19 cellular contexts compared by ENCODE assay signal in genomic region chr5:111859031-111859430, GRCh38.
DNase-seq lines count a peak whose midpoint lies in the region; ATAC-seq and TF ChIP-seq lines count a peak whose summit lies in the region.
"Had no signal": no experiment of that assay in that cellular context is flagged by ENCODE, and none has a peak within 500 bp of the region (broad histone marks: within the 10 kb centered on the region; RNA-seq: fewer than 3 reads in every experiment).

No MANE protein-coding gene starts in this region.

- DNase-seq in NCI-H2227 (lab: John Stamatoyannopoulos, UW; ENCODE audit: unreplicated experiment) (peak; percentile 61), fibroblast of lung (ENCODE audit: low read depth in 2 of 2) (peak; percentile 71 to 87), left lung (no peak), NOMO-1 treated with dmso at 0.1 percent for 144 hours (lab: John Stamatoyannopoulos, UW; ENCODE audit: unreplicated experiment) (no peak), amygdala (lab: John Stamatoyannopoulos, UW) (no peak)
- DNase-seq in activated CD8-positive, alpha-beta memory T cell treated with anti-CD3 and anti-CD28 coated beads for 24 hours: no peak
- DNase-seq: activated CD4-positive, alpha-beta T cell treated with anti-CD3 and anti-CD28 coated beads for 4 hours; CD4-positive, CD25-positive, alpha-beta regulatory T cell; colonic mucosa; GOT3; naive B cell; NCI-H1417; posterior cingulate gyrus; stimulated activated CD4-positive, alpha-beta T cell treated with anti-CD3 and anti-CD28 coated beads, Interleukin-15, amount 100 ng/mL, for 24 hours; transverse colon had no signal

- H3K4me1 ChIP-seq in ACC112 (ENCODE audit: control insufficient read depth, insufficient read depth, low read length, unreplicated experiment) (peaks cover 27% of the 10 kb centered on the region), fibroblast of lung (ENCODE audit: control insufficient read depth, extremely low read depth, insufficient read depth, low read length) (peaks cover 2% of the 10 kb centered on the region), left lung (peaks cover 0 to 10% of the 10 kb centered on the region in 2 donors)
- H3K4me1 ChIP-seq: A549, colonic mucosa, transverse colon had no signal

- no peak overlapping the region for H3K9ac ChIP-seq in fibroblast of lung (ENCODE audit: insufficient read depth, low read length)

- intact Hi-C loops in left lung (cut with DNase I): no loop called here

- H3K27ac ChIP-seq in ACC112 (ENCODE audit: low read depth, low read length) (peak overlapping the region; percentile 64), fibroblast of lung (ENCODE audit: insufficient read depth, low read length) (no peak overlapping the region), left lung (no peak overlapping the region)
- H3K27ac ChIP-seq: A549, colonic mucosa, transverse colon had no signal

- H4K20me1 ChIP-seq in fibroblast of lung (ENCODE audit: control insufficient read depth, extremely low read depth, insufficient read depth, low read length): no peaks in the 10 kb centered on the region

- H3K79me2 ChIP-seq in ACC112 (ENCODE audit: control insufficient read depth, insufficient read depth, low read length, unreplicated experiment) (no peaks in the 10 kb centered on the region), fibroblast of lung (ENCODE audit: control insufficient read depth, insufficient read depth, low read length) (no peaks in the 10 kb centered on the region)

- H2AFZ ChIP-seq in ACC112 (ENCODE audit: low read length, unreplicated experiment): no peak overlapping the region
- H2AFZ ChIP-seq in fibroblast of lung (ENCODE audit: low read length): no peak overlapping the region

- no peak for TF ChIP-seq CTCF in fibroblast of lung (conservative IDR thresholded peaks at IDR 0.05 in 1 of 2, IDR thresholded peaks at IDR 0.05 in 1 of 2; ENCODE audit: low read depth in 1 of 2, low read length in 2 of 2)
- TF ChIP-seq CTCF in left lung (IDR thresholded peaks at IDR 0.05): no peak

- H3K4me2 ChIP-seq in fibroblast of lung (ENCODE audit: extremely low read depth, insufficient read depth, low read length): no peak overlapping the region
- H3K4me2 ChIP-seq: A549 had no signal

- H3K4me3 ChIP-seq in ACC112 (ENCODE audit: low read depth, low read length) (no peak overlapping the region), fibroblast of lung (replicated peaks in 1 of 4; ENCODE audit: control extremely low read depth in 1 of 4, insufficient read depth in 1 of 4, low read depth in 3 of 4, low read length in 4 of 4) (no peak overlapping the region), left lung (no peak overlapping the region)
- H3K4me3 ChIP-seq: A549, colonic mucosa, transverse colon had no signal

- H3K27me3 ChIP-seq in ACC112 (ENCODE audit: insufficient read depth, low read length) (no peaks in the 10 kb centered on the region), fibroblast of lung (ENCODE audit: control insufficient read depth, insufficient read depth, low read length) (no peaks in the 10 kb centered on the region), left lung (no peaks in the 10 kb centered on the region)
- H3K27me3 ChIP-seq: colonic mucosa, transverse colon had no signal

- ATAC-seq in left lung: peak; percentile 61
- ATAC-seq in GM19351 (IDR thresholded peaks at IDR 0.05; ENCODE audit: unreplicated experiment): no peak
- ATAC-seq: A549; stimulated activated memory B cell treated with anti-CD40 and anti-IgM and Interleukin-4, amounts not matched to agents 10 μg/mL and 1 μg/mL and 100 μg/mL, for 72 hours had no signal

- H3K36me3 ChIP-seq in ACC112 (ENCODE audit: insufficient read depth, low read length) (no peaks in the 10 kb centered on the region), fibroblast of lung (ENCODE audit: control insufficient read depth, insufficient read depth, low read length) (no peaks in the 10 kb centered on the region), left lung (no peaks in the 10 kb centered on the region)
- H3K36me3 ChIP-seq: colonic mucosa, transverse colon had no signal

- H3K9me3 ChIP-seq in fibroblast of lung (ENCODE audit: control insufficient read depth, insufficient read depth, low read depth, low read length) (no peaks in the 10 kb centered on the region), left lung (no peaks in the 10 kb centered on the region)
- H3K9me3 ChIP-seq: A549, colonic mucosa, transverse colon had no signal

Comparison
In these comparisons a context has a peak if more than half of its experiments do, and no peak if none do; other contexts are left out.
1. DNase-seq: peak in NCI-H2227 (single experiment) and fibroblast of lung (2 of 2); none in left lung (0 of 2), activated CD8-positive, alpha-beta memory T cell treated with anti-CD3 and anti-CD28 coated beads for 24 hours (single experiment), NOMO-1 treated with dmso at 0.1 percent for 144 hours (single experiment) and amygdala (0 of 56).